In the genomic region with DNA sequence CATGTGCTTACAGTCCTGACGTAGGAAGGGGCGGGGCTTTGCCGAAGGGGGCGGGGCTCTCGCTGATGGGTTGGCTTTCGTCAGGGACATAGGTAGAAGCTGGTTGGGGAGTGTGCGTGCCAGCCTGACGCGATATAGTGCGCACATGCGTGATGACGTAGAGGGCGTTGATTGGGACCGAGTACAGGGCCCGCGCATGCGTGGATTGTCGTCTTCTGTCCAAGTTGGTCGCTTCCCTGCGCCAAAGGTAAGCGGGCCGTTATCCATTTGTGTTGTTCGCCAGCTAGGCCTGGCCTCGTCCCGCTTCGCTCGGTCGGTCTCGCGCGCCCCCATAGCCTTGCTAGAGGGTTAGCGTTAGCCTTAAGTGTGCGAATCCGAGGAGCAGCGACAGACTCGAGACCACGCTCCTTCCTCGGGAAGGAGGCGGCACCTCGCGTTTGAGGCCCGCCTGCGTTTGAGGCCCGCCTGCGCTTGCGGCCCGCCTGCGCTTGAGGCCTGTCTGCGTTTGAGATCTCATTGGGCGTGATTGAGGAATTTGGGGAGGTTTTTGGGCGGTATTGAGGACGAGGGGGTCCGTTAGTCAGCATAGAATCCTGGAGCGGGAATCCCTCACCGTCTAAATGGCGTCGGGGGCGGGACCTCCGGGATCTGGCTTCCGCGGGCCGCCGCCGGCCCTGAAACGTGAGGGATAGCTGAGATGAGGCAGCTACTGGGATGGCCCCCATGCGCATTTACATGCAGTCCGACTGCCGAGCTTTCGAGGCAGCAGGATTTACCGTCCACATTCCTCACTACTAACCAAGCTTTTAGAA, we compare ENCODE assay signal across 1 cellular context.
TF ChIP-seq lines count a peak whose summit lies in the region.

XRCC6 (plus strand) TSS at position 197 of the 812 bp plus-strand sequence. CDS start 710 bp downstream, outside the sequence.

TF ChIP-seq in HepG2, 621 proteins besides CTCF, POLR2A, EP300 and RAD21 (continued from another document and continues in another):
- peak; percentile 82 for TF ChIP-seq AGO2 (optimal IDR thresholded peaks at IDR 0.05; ENCODE audit: low read depth, low read length)
- TF ChIP-seq ZNF44 (CRISPR knock-in tag; IDR thresholded peaks at IDR 0.05): peak; percentile 73; the same call in 1 of the 2 replicates
- peak; percentile 84; the same call in 1 of the 2 replicates for TF ChIP-seq ZNF337 (CRISPR knock-in tag; IDR thresholded peaks at IDR 0.05; ENCODE audit: borderline replicate concordance, low read depth)
- no peak for TF ChIP-seq MBD4 (IDR thresholded peaks at IDR 0.05; ENCODE audit: borderline replicate concordance, low read length)
- no peak for TF ChIP-seq SRSF4 (IDR thresholded peaks at IDR 0.05; ENCODE audit: low read depth, low read length, poor library complexity, severe bottlenecking)
- TF ChIP-seq DRAP1 (CRISPR knock-in tag; IDR thresholded peaks at IDR 0.05): peak; percentile 91
- no peak for TF ChIP-seq ZNF564 (CRISPR knock-in tag; IDR thresholded peaks at IDR 0.05)
- TF ChIP-seq ZNF451 (CRISPR knock-in tag; IDR thresholded peaks at IDR 0.05): peak; percentile 62
- TF ChIP-seq TRIM22 (IDR thresholded peaks at IDR 0.05): no peak
- TF ChIP-seq, protein P1, sequence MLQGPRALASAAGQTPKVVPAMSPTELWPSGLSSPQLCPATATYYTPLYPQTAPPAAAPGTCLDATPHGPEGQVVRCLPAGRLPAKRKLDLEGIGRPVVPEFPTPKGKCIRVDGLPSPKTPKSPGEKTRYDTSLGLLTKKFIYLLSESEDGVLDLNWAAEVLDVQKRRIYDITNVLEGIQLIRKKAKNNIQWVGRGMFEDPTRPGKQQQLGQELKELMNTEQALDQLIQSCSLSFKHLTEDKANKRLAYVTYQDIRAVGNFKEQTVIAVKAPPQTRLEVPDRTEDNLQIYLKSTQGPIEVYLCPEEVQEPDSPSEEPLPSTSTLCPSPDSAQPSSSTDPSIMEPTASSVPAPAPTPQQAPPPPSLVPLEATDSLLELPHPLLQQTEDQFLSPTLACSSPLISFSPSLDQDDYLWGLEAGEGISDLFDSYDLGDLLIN (CRISPR knock-in tag; IDR thresholded peaks at IDR 0.05; ENCODE audit: borderline replicate concordance): no peak
- TF ChIP-seq SMC3 (IDR thresholded peaks at IDR 0.05; ENCODE audit: low read length): no peak
- TF ChIP-seq ZNF546 (CRISPR knock-in tag; conservative IDR thresholded peaks at IDR 0.05): peak; percentile 89; the same call in 1 of the 2 replicates
- 0 out of 2 replicates have a peak, but pooled peaks have one; percentile 50 for TF ChIP-seq ZNF264 (CRISPR knock-in tag; IDR thresholded peaks at IDR 0.05)
- peak; percentile 82 for TF ChIP-seq KLF11 (CRISPR knock-in tag; IDR thresholded peaks at IDR 0.05)
- no peak for TF ChIP-seq PREB (CRISPR knock-in tag; IDR thresholded peaks at IDR 0.05)
- TF ChIP-seq TBP (CRISPR knock-in tag; IDR thresholded peaks at IDR 0.05): no peak
- peak; percentile 70 for TF ChIP-seq SP2 (CRISPR knock-in tag; IDR thresholded peaks at IDR 0.05)
- TF ChIP-seq NFIC (IDR thresholded peaks at IDR 0.05; ENCODE audit: low read length): no peak
- TF ChIP-seq ZNF580 (CRISPR knock-in tag; IDR thresholded peaks at IDR 0.05; ENCODE audit: borderline replicate concordance, low read depth): peak; percentile 78
- TF ChIP-seq TSC22D2 (CRISPR knock-in tag; IDR thresholded peaks at IDR 0.05; ENCODE audit: borderline replicate concordance): peak; percentile 55; the same call in 1 of the 2 replicates
- peak; percentile 38; the same call in 1 of the 2 replicates for TF ChIP-seq ZNF543 (CRISPR knock-in tag; IDR thresholded peaks at IDR 0.05)
- no peak for TF ChIP-seq ZFP90 (CRISPR knock-in tag; IDR thresholded peaks at IDR 0.05; ENCODE audit: borderline replicate concordance)
- TF ChIP-seq, protein P2, sequence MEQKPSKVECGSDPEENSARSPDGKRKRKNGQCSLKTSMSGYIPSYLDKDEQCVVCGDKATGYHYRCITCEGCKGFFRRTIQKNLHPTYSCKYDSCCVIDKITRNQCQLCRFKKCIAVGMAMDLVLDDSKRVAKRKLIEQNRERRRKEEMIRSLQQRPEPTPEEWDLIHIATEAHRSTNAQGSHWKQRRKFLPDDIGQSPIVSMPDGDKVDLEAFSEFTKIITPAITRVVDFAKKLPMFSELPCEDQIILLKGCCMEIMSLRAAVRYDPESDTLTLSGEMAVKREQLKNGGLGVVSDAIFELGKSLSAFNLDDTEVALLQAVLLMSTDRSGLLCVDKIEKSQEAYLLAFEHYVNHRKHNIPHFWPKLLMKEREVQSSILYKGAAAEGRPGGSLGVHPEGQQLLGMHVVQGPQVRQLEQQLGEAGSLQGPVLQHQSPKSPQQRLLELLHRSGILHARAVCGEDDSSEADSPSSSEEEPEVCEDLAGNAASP (CRISPR knock-in tag; IDR thresholded peaks at IDR 0.05; ENCODE audit: borderline replicate concordance): no peak
- no peak; the same call in 1 of the 2 replicates for TF ChIP-seq ZSCAN31 (CRISPR knock-in tag; IDR thresholded peaks at IDR 0.05; ENCODE audit: low read depth)
- TF ChIP-seq ZNF232 (CRISPR knock-in tag; IDR thresholded peaks at IDR 0.05; ENCODE audit: borderline replicate concordance): no peak
- TF ChIP-seq PAF1 (CRISPR knock-in tag; IDR thresholded peaks at IDR 0.05): no peak
- no peak for TF ChIP-seq FOXO4 (CRISPR knock-in tag; conservative IDR thresholded peaks at IDR 0.05)
- peak; percentile 89 for TF ChIP-seq YEATS4 (CRISPR knock-in tag; IDR thresholded peaks at IDR 0.05; ENCODE audit: borderline replicate concordance)
- peak; percentile 48 for TF ChIP-seq SRSF1 (optimal IDR thresholded peaks at IDR 0.05; ENCODE audit: low read depth, low read length)
- peak; percentile 62; the same call in 1 of the 2 replicates for TF ChIP-seq ZNF75D (CRISPR knock-in tag; IDR thresholded peaks at IDR 0.05; ENCODE audit: borderline replicate concordance)
- TF ChIP-seq ARNTL (CRISPR knock-in tag; IDR thresholded peaks at IDR 0.05): peak; percentile 72; the same call in 1 of the 2 replicates
- TF ChIP-seq ZNF354B (CRISPR knock-in tag; IDR thresholded peaks at IDR 0.05): 0 out of 2 replicates have a peak, but pooled peaks have one; percentile 15
- no peak for TF ChIP-seq PCBP2 (optimal IDR thresholded peaks at IDR 0.05; ENCODE audit: low read depth, low read length, poor library complexity, severe bottlenecking)
- peak; percentile 99 for TF ChIP-seq GMEB1 (CRISPR knock-in tag; IDR thresholded peaks at IDR 0.05; ENCODE audit: borderline replicate concordance)
- TF ChIP-seq ZNF788 (CRISPR knock-in tag; IDR thresholded peaks at IDR 0.05; ENCODE audit: borderline replicate concordance): 0 out of 2 replicates have a peak, but pooled peaks have one; percentile 34
- no peak for TF ChIP-seq FOXK2 (IDR thresholded peaks at IDR 0.05)
- TF ChIP-seq NKX3-1 (CRISPR knock-in tag; IDR thresholded peaks at IDR 0.05): no peak; the same call in 1 of the 2 replicates
- no peak for TF ChIP-seq BCLAF1 (IDR thresholded peaks at IDR 0.05)
- TF ChIP-seq HMG20B (CRISPR knock-in tag; conservative IDR thresholded peaks at IDR 0.05): no peak
- no peak for TF ChIP-seq RBAK (CRISPR knock-in tag; IDR thresholded peaks at IDR 0.05)
- no peak for TF ChIP-seq ZNF7 (CRISPR knock-in tag; IDR thresholded peaks at IDR 0.05)
- no peak for TF ChIP-seq ZNF530 (CRISPR knock-in tag; IDR thresholded peaks at IDR 0.05; ENCODE audit: low read depth)
- TF ChIP-seq NR2F1 (CRISPR knock-in tag; IDR thresholded peaks at IDR 0.05): no peak
- TF ChIP-seq IRF2 (CRISPR knock-in tag; IDR thresholded peaks at IDR 0.05): no peak; the same call in 1 of the 2 replicates
- no peak for TF ChIP-seq CBX2 (IDR thresholded peaks at IDR 0.05; ENCODE audit: low read depth, low read length)
- no peak for TF ChIP-seq CBX2 (CRISPR knock-in tag; IDR thresholded peaks at IDR 0.05; ENCODE audit: low read depth)
- TF ChIP-seq FOXA1 (IDR thresholded peaks at IDR 0.05): no peak
- no peak; the same call in 1 of the 2 replicates for TF ChIP-seq FOXA1 (CRISPR knock-in tag; IDR thresholded peaks at IDR 0.05)
- no peak for TF ChIP-seq ADNP (CRISPR knock-in tag; IDR thresholded peaks at IDR 0.05)
- peak; percentile 88; the same call in 1 of the 2 replicates for TF ChIP-seq NFKB2 (CRISPR knock-in tag; IDR thresholded peaks at IDR 0.05; ENCODE audit: borderline replicate concordance)
- no peak for TF ChIP-seq ZNF33A (CRISPR knock-in tag; IDR thresholded peaks at IDR 0.05; ENCODE audit: borderline replicate concordance)
- 0 out of 2 replicates have a peak, but pooled peaks have one; percentile 93 for TF ChIP-seq MTF2 (CRISPR knock-in tag; IDR thresholded peaks at IDR 0.05; ENCODE audit: borderline replicate concordance)
- no peak for TF ChIP-seq GATAD2A (CRISPR knock-in tag; IDR thresholded peaks at IDR 0.05)
- TF ChIP-seq AKAP8 (CRISPR knock-in tag; IDR thresholded peaks at IDR 0.05): peak; percentile 43; the same call in 1 of the 2 replicates
- no peak for TF ChIP-seq ZZZ3 (CRISPR knock-in tag; IDR thresholded peaks at IDR 0.05; ENCODE audit: borderline replicate concordance)
- TF ChIP-seq ZNF605 (CRISPR knock-in tag; IDR thresholded peaks at IDR 0.05): peak; percentile 78
- no peak for TF ChIP-seq KAT2B (IDR thresholded peaks at IDR 0.05; ENCODE audit: borderline replicate concordance, low read depth, low read length)
